ENCODE assay signal across 12 cellular contexts in genomic region chr17:10809605-10810004, GRCh38. TPM values are rescaled to one million over a fixed set of nuclear protein-coding genes. Genes with fewer than 3 reads are reported as not detected.
"Had no signal": no experiment of that assay in that cellular context is flagged by ENCODE, and none has a peak within 500 bp of the region (broad histone marks: within the 10 kb centered on the region; RNA-seq: fewer than 3 reads in every experiment).

No MANE protein-coding gene starts in this region.

- H3K36me3 ChIP-seq: HAP-1 had no signal

- H3K4me3 ChIP-seq: GM23248, GM23338, HAP-1 had no signal

- H3K9me3 ChIP-seq: HAP-1 had no signal

- H2AFZ ChIP-seq: GM23248, GM23338 had no signal

- ATAC-seq: GM23338, HCT116 had no signal

- H3K4me1 ChIP-seq: HAP-1 had no signal

- H3K9ac ChIP-seq: GM23248 had no signal

- H3K4me2 ChIP-seq: GM23338 had no signal

- H3K27ac ChIP-seq: GM23248 had no signal

- DNase-seq: GM23248, GOT3, H7, H9, HCEC 1CT, HFFc6 had no signal

- FAIRE-seq: H1, H54 had no signal

RNA-seq across cellular contexts. Expression of gene TMEM238L, which starts 5.7 kb away (rescaled TPM):
- total RNA-seq: GM23248, GM23338, H1, H4, H7, H9, HFFc6 had no signal
- polyA plus RNA-seq: GM23248, GM23338, H1 had no signal

RNA-seq across cellular contexts. Expression of gene PIRT, which starts 28.3 kb away (rescaled TPM):
- total RNA-seq: GM23248, GM23338, H1, H4, H7, H9, HFFc6 had no signal
- polyA plus RNA-seq: GM23248, GM23338 had no signal
